In the genomic region with DNA sequence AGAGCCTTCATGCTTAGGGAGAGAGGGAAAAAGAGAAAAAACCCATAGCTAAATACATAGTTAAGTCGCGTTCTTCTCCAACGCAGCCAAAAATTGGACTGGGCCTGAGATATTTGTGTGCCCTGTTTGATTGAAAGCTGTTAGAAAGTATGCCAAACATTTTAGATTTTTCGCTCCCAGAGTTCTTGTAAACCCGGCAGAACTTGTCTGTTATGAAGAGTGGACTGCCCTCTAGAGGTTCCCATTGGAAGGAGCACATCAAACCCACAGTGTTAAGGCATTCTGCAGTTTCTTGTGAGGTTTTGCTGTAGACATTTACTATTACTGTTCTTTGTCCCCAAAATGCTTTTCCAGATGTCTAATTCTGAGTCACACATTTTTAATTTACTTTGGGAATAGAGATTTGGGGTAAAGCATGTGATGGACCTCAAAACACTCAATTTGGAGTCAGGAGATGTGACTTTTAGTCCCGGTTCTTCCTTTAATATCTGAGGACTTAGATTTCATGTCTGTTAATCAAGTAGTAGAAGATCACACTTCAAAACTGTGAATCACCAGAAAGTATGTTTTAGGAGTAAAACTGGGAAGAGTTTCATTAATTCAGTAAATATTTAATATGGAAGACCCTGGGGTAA, we compare ENCODE assay signal across 8 cellular contexts.
DNase-seq lines count a peak whose midpoint lies in the region; ATAC-seq lines count a peak whose summit lies in the region.

No MANE protein-coding gene starts in this region.

- intact Hi-C loops in Right ventricle myocardium superior (cut with DNase I) = loop anchor here (2.0 to 5.0 kb wide), 2 partner anchors 374 to 478 kb away; partner anchors contain the start of gene ELL2
- intact Hi-C loops in aorta (cut with DNase I) = loop anchor here (1.0 to 10.0 kb wide), 9 partner anchors 78 to 478 kb away; no protein-coding TSS in a partner anchor

- no peaks in the 10 kb centered on the region for H3K27me3 ChIP-seq in aorta (ENCODE audit: control insufficient read depth in 1 of 2, insufficient read depth in 2 of 2, low read length in 1 of 2)

- CTCF ChIA-PET in activated naive CD4-positive, alpha-beta T cell treated with anti-CD3 and anti-CD28 coated beads, Interleukin-2, amount 10 ng/mL, durations not matched to agents 7 days and 5 days (lab: Charles Lee) = interaction anchor here (0.6 to 5.6 kb wide), 29 partner anchors 9 to 555 kb away, joined by 3 to 125 read pairs (median 4); partner anchors contain the start of genes ELL2 and GLRX

- peaks cover 5 to 20% of the 10 kb centered on the region in 2 donors for H3K4me1 ChIP-seq in aorta (ENCODE audit: control insufficient read depth in 1 of 2, insufficient read depth in 2 of 2, low read length in 2 of 2)

- H3K27me3 Mint-ChIP-seq in activated naive CD4-positive, alpha-beta T cell treated with anti-CD3 and anti-CD28 coated beads, Interleukin-2, amount 10 ng/mL, durations not matched to agents 7 days and 5 days = peaks cover 18% of the 10 kb centered on the region

- no peaks in the 10 kb centered on the region for H3K36me3 ChIP-seq in aorta (ENCODE audit: control insufficient read depth in 1 of 2, insufficient read depth in 2 of 2, low read length in 1 of 2)

- H3K36me3 Mint-ChIP-seq in activated naive CD4-positive, alpha-beta T cell treated with anti-CD3 and anti-CD28 coated beads, Interleukin-2, amount 10 ng/mL, durations not matched to agents 7 days and 5 days = no peaks in the 10 kb centered on the region

- whole genome bisulfite sequencing in aorta, 2 donors = 13 to 14% methylated on average over 6 of the region's 6 CpGs

- H3K4me3 ChIP-seq in aorta (ENCODE audit: low read length in 2 of 2) = no peak overlapping the region

- ATAC-seq in GM21381 (IDR thresholded peaks at IDR 0.05; ENCODE audit: unreplicated experiment) (peak; percentile 62), Right ventricle myocardium superior (ENCODE audit: poor library complexity) (peak; percentile 83), aorta (ENCODE audit: low FRiP score) (peak; percentile 86)

- no peaks in the 10 kb centered on the region for H3K9me3 ChIP-seq in aorta (ENCODE audit: control insufficient read depth, low read length)

- H3K27ac ChIP-seq in aorta (ENCODE audit: low read depth in 1 of 2, low read length in 2 of 2) = no peak overlapping the region

- peak; percentile 87 for DNase-seq in DMS 273 (lab: John Stamatoyannopoulos, UW; ENCODE audit: unreplicated experiment)
- DNase-seq in HUDEP-2 (lab: John Stamatoyannopoulos, UW; ENCODE audit: unreplicated experiment in 76 of 76) = peak in 53 of 76 experiments; percentile 2 to 70 (median 30)
- DNase-seq in RPMI8226 = peak; percentile 75
- DNase-seq in activated naive CD4-positive, alpha-beta T cell treated with anti-CD3 and anti-CD28 coated beads, Interleukin-2, amount 10 ng/mL, durations not matched to agents 7 days and 5 days = peak; percentile 70
- no peak for DNase-seq in Right ventricle myocardium superior
- peak; percentile 96 for DNase-seq in pons (ENCODE audit: low spot score)
- DNase-seq in aorta = peak in 1 of 2 donors; percentile 70

- no peak overlapping the region for H3K4me3 Mint-ChIP-seq in activated naive CD4-positive, alpha-beta T cell treated with anti-CD3 and anti-CD28 coated beads, Interleukin-2, amount 10 ng/mL, durations not matched to agents 7 days and 5 days

- H3K9me3 Mint-ChIP-seq in activated naive CD4-positive, alpha-beta T cell treated with anti-CD3 and anti-CD28 coated beads, Interleukin-2, amount 10 ng/mL, durations not matched to agents 7 days and 5 days = no peaks in the 10 kb centered on the region

- H3K27ac Mint-ChIP-seq in activated naive CD4-positive, alpha-beta T cell treated with anti-CD3 and anti-CD28 coated beads, Interleukin-2, amount 10 ng/mL, durations not matched to agents 7 days and 5 days = no peak overlapping the region

- H3K4me1 Mint-ChIP-seq in activated naive CD4-positive, alpha-beta T cell treated with anti-CD3 and anti-CD28 coated beads, Interleukin-2, amount 10 ng/mL, durations not matched to agents 7 days and 5 days = peaks cover 4% of the 10 kb centered on the region
